Comparison of ENCODE assay signal across 9 cellular contexts in the genomic region with DNA sequence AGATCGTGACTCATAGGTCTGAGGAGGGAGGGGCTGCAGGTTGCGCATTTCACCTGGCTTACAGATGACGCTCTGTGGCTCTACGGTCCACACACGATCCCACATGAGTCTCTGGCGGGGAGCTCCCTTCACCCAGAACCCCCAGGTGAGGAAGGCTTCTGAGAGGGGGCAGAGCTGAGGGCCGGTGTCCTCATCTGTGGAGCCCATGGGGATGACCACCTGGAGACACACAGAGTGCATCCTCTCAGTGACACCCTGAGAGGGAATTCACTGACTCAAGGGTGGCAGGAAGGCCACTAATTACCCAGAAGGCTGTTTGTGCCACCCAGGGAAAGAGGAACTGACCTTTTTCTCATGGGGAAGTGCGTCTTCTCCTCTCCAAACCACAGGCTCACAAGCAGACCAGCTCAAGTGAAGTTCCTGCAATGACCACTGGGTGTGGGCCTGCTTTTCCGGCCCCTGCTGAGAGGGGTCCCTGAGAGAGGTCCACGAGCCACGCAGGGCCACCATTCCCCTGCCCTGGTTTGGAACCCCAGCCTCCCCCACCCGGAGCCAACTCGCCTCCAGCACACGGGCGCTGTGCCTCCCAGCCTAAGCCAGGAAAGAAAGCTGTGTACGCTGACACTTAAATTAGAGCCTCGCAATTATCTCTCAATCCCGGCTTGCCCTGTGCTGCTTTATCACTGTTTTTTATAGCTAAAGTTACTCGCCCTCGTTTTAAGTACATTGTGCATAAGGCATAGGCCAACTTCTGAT.
DNase-seq lines count a peak whose midpoint lies in the region; ATAC-seq, FAIRE-seq and TF ChIP-seq lines count a peak whose summit lies in the region.
"Had no signal": no experiment of that assay in that cellular context is flagged by ENCODE, and none has a peak within 500 bp of the region (broad histone marks: within the 10 kb centered on the region; RNA-seq: fewer than 3 reads in every experiment).

No MANE protein-coding gene starts in this region.

- H3K4me1 Mint-ChIP-seq in nephron progenitor cell, result peaks cover 64% of the 10 kb centered on the region

- no peak overlapping the region for H3K4me3 ChIP-seq in choroid plexus epithelial cell (ENCODE audit: low read depth, low read length)

- peak; percentile 73 for DNase-seq in GM12892 (ENCODE audit: insufficient read length)
- DNase-seq in HUDEP-2 (lab: John Stamatoyannopoulos, UW; ENCODE audit: unreplicated experiment in 76 of 76), result peak in 49 of 76 experiments; percentile 4 to 59 (median 18)
- DNase-seq in choroid plexus epithelial cell (ENCODE audit: low read depth), result peak; percentile 35
- peak; percentile 39 for DNase-seq in nephron progenitor cell
- no peak for DNase-seq in DMS153 treated with DMSO at 0.1 percent for 48 hours (lab: John Stamatoyannopoulos, UW; ENCODE audit: unreplicated experiment)
- DNase-seq in DMS79 (lab: John Stamatoyannopoulos, UW), result no peak
- DNase-seq in stimulated activated CD4-positive, alpha-beta T cell treated with anti-CD3 and anti-CD28 coated beads, Interleukin-4, amount 100 ng/mL, for 4 hours, result no peak

- TF ChIP-seq POLR2A in GM12892 (IDR thresholded peaks at IDR 0.05; ENCODE audit: low read depth, low read length), result peak; percentile 49; the same call in 1 of the 2 replicates

- H3K27ac Mint-ChIP-seq in nephron progenitor cell, result no peak overlapping the region
- H3K27ac Mint-ChIP-seq: T-helper 1 cell treated with Interleukin-12 subunit alpha and Interleukin-12 subunit beta and Interleukin-4 antibody, amounts not matched to agents 30 μg/mL and 1 μg/mL, for 36 hours had no signal

- peak; percentile 92 for FAIRE-seq in GM12892 (lab: Jason Lieb, UNC)

- H3K4me3 Mint-ChIP-seq in nephron progenitor cell, result no peak overlapping the region
- H3K4me3 Mint-ChIP-seq: T-helper 1 cell treated with Interleukin-12 subunit alpha and Interleukin-12 subunit beta and Interleukin-4 antibody, amounts not matched to agents 30 μg/mL and 1 μg/mL, for 36 hours had no signal

- TF ChIP-seq CTCF in choroid plexus epithelial cell (conservative IDR thresholded peaks at IDR 0.05; ENCODE audit: low read depth, low read length) (peak; percentile 67), nephron progenitor cell (IDR thresholded peaks at IDR 0.05) (peak; percentile 55)

- peaks cover 15% of the 10 kb centered on the region for H3K27me3 Mint-ChIP-seq in nephron progenitor cell (ENCODE audit: low read depth, poor library complexity)

- H3K9me3 Mint-ChIP-seq in nephron progenitor cell, result no peaks in the 10 kb centered on the region
- H3K9me3 Mint-ChIP-seq: T-helper 1 cell treated with Interleukin-12 subunit alpha and Interleukin-12 subunit beta and Interleukin-4 antibody, amounts not matched to agents 30 μg/mL and 1 μg/mL, for 36 hours had no signal

- ATAC-seq in GM21619 (IDR thresholded peaks at IDR 0.05; ENCODE audit: unreplicated experiment), result peak; percentile 98

- H3K36me3 Mint-ChIP-seq in nephron progenitor cell (ENCODE audit: low read depth), result no peaks in the 10 kb centered on the region

Comparison
In these comparisons a context has a peak if more than half of its experiments do, and no peak if none do; other contexts are left out.
1. DNase-seq: peak in GM12892 (single experiment), HUDEP-2 (49 of 76), choroid plexus epithelial cell (single experiment) and nephron progenitor cell (single experiment); none in DMS153 treated with DMSO at 0.1 percent for 48 hours (single experiment), DMS79 (single experiment) and stimulated activated CD4-positive, alpha-beta T cell treated with anti-CD3 and anti-CD28 coated beads, Interleukin-4, amount 100 ng/mL, for 4 hours (0 of 2).